In genomic region chr2:17539596-17539992, GRCh38 we compare ENCODE assay signal across 10 cellular contexts. TPM values are rescaled to one million over a fixed set of nuclear protein-coding genes. Genes with fewer than 3 reads are reported as not detected.
DNase-seq lines count a peak whose midpoint lies in the region; ATAC-seq and TF ChIP-seq lines count a peak whose summit lies in the region.
"Had no signal": no experiment of that assay in that cellular context is flagged by ENCODE, and none has a peak within 500 bp of the region (broad histone marks: within the 10 kb centered on the region; RNA-seq: fewer than 3 reads in every experiment).

No MANE protein-coding gene starts in this region.

- no peak for ATAC-seq in HG03025 (IDR thresholded peaks at IDR 0.05; ENCODE audit: low FRiP score, unreplicated experiment)

- H3K27ac ChIP-seq in AG04450 (ENCODE audit: low read depth, low read length) (no peak overlapping the region), esophagus muscularis mucosa (replicated peaks in 1 of 4) (peak overlapping the region; percentile 72 to 85 (median 83)), mucosa of rectum (ENCODE audit: low read depth in 2 of 2, low read length in 2 of 2) (peak overlapping the region; percentile 80 to 83)

- H3K36me3 ChIP-seq in esophagus muscularis mucosa (no peaks in the 10 kb centered on the region), mucosa of rectum (ENCODE audit: control insufficient read depth in 2 of 2, insufficient read depth in 2 of 2, low read length in 2 of 2) (no peaks in the 10 kb centered on the region)

- H3K4me1 ChIP-seq in esophagus muscularis mucosa, result peaks cover 6 to 37% (median 31%) of the 10 kb centered on the region in 4 donors
- H3K4me1 ChIP-seq in mucosa of rectum (ENCODE audit: control insufficient read depth in 2 of 2, insufficient read depth in 2 of 2, low read length in 2 of 2), result peaks cover 0 to 3% of the 10 kb centered on the region in 2 donors

- 7% methylated on average over 6 of the region's 8 CpGs for WGBS in esophagus muscularis mucosa

- TF ChIP-seq POLR2A in esophagus muscularis mucosa (IDR thresholded peaks at IDR 0.05; ENCODE audit: low read depth), result no peak

- H3K9me3 ChIP-seq in AG04450 (ENCODE audit: control insufficient read depth, insufficient read depth, low read length) (no peaks in the 10 kb centered on the region), esophagus muscularis mucosa (no peaks in the 10 kb centered on the region), mucosa of rectum (ENCODE audit: control insufficient read depth in 2 of 2, low read length in 2 of 2) (no peaks in the 10 kb centered on the region)

- DNase-seq in AG04450 (ENCODE audit: low read depth, low spot score) (no peak), NCI-H510A (lab: John Stamatoyannopoulos, UW) (peak; percentile 31), esophagus muscularis mucosa (ENCODE audit: extremely low spot score) (no peak), CD1c-positive myeloid dendritic cell (ENCODE audit: extremely low spot score) (no peak), activated T-cell treated with anti-CD3 and anti-CD28 coated beads for 4 hours (no peak), NCI-H2171 (lab: John Stamatoyannopoulos, UW) (no peak)
- DNase-seq: CD4-positive, CD25-positive, alpha-beta regulatory T cell had no signal

- POLR2A ChIA-PET in AG04450 (lab: Yijun Ruan, JAX), result interaction anchor here (0.8 kb wide), 1 partner anchor 90 kb away, joined by 3 read pairs; no protein-coding TSS in a partner anchor

- no peak for TF ChIP-seq EP300 in esophagus muscularis mucosa (IDR thresholded peaks at IDR 0.05)

- H3K4me3 ChIP-seq in AG04450 (ENCODE audit: low read depth, low read length), result peak overlapping the region; percentile 65
- peak overlapping the region; percentile 51 to 71 (median 62) for H3K4me3 ChIP-seq in esophagus muscularis mucosa
- peak overlapping the region; percentile 79 to 88 for H3K4me3 ChIP-seq in mucosa of rectum (ENCODE audit: low read length in 2 of 2)

- TF ChIP-seq CTCF in AG04450 (IDR thresholded peaks at IDR 0.05; ENCODE audit: low read depth, low read length) (no peak), esophagus muscularis mucosa (IDR thresholded peaks at IDR 0.05) (no peak)

- CTCF ChIA-PET in AG04450 (lab: Charles Lee), result interaction anchor here (1.0 to 3.8 kb wide), 3 partner anchors 14 to 132 kb away, joined by 4 to 30 read pairs (median 6); no protein-coding TSS in a partner anchor

- intact Hi-C loops in esophagus muscularis mucosa (cut with DNase I), result no loop called here

- peak overlapping the region; percentile 64 to 69 for H3K9ac ChIP-seq in mucosa of rectum (ENCODE audit: low read depth in 1 of 2, low read length in 2 of 2)

- H3K27me3 ChIP-seq in AG04450 (ENCODE audit: control insufficient read depth, insufficient read depth, low read length) (peaks cover 17% of the 10 kb centered on the region), esophagus muscularis mucosa (peaks cover 0 to 3% (median 2%) of the 10 kb centered on the region in 4 donors), mucosa of rectum (ENCODE audit: control insufficient read depth in 2 of 2, insufficient read depth in 2 of 2, low read length in 2 of 2) (no peaks in the 10 kb centered on the region)

RNA-seq across cellular contexts. Expression of gene VSNL1, which starts 0.9 kb away (rescaled TPM):
- 0.77 and 0.86 TPM in 2 replicates for polyA plus RNA-seq in AG04450 (2011; rRNA removed)
- polyA minus RNA-seq in AG04450 (2011; rRNA and poly(A)+ RNA removed), result 0.28 and 0.39 TPM in 2 replicates
- total RNA-seq in esophagus muscularis mucosa, result 1 to 10 TPM in 2 of 4 donors, under 1 TPM in 1, not detected in 1; 0.17 to 4.6 (median 2.1) TPM
- total RNA-seq: CD4-positive, CD25-positive, alpha-beta regulatory T cell had no signal
- polyA plus RNA-seq: CD4-positive, CD25-positive, alpha-beta regulatory T cell had no signal

RNA-seq across cellular contexts. Expression of gene RAD51AP2, which starts 21.4 kb away (rescaled TPM):
- not detected in 2 replicates for polyA plus RNA-seq in AG04450 (2011; rRNA removed)
- not detected in 2 replicates for polyA minus RNA-seq in AG04450 (2011; rRNA and poly(A)+ RNA removed)
- total RNA-seq in esophagus muscularis mucosa, result not detected
- total RNA-seq: CD4-positive, CD25-positive, alpha-beta regulatory T cell had no signal
- polyA plus RNA-seq: adipose tissue; CD4-positive, CD25-positive, alpha-beta regulatory T cell had no signal
